In genomic region chr14:31096255-31096654, GRCh38 we compare ENCODE assay signal across 26 cellular contexts.
A peak's percentile ranks its signal among the peaks of the same experiment; 100 is the strongest.
DNase-seq lines count a peak whose midpoint lies in the region; ATAC-seq and TF ChIP-seq lines count a peak whose summit lies in the region.
"Had no signal": no experiment of that assay in that cellular context is flagged by ENCODE, and none has a peak within 500 bp of the region (broad histone marks: within the 10 kb centered on the region; RNA-seq: fewer than 3 reads in every experiment).

No MANE protein-coding gene starts in this region.

- in situ Hi-C loops in ACHN (cut with HindIII; ENCODE audit: low pct_ligation_motif_present, low pct_unique_long_range_greater_than_20kb, low sequenced_read_pairs) = no loop called here

- H3K4me1 ChIP-seq in RWPE2 (ENCODE audit: insufficient read depth, poor library complexity, severe bottlenecking) = peaks cover 2% of the 10 kb centered on the region
- H3K4me1 ChIP-seq: neural progenitor cell, SJCRH30 had no signal

- DNase-seq in ELR (ENCODE audit: low read depth) (peak; percentile 35), RWPE2 (ENCODE audit: low spot score) (no peak), epithelial cell of esophagus (ENCODE audit: low read depth) (peak; percentile 60), non-pigmented ciliary epithelial cell (ENCODE audit: low read depth) (peak; percentile 36), anterior cingulate cortex (lab: John Stamatoyannopoulos, UW) (no peak), ACHN (no peak), DMS 273 (lab: John Stamatoyannopoulos, UW; ENCODE audit: unreplicated experiment) (no peak)
- DNase-seq: activated CD4-positive, alpha-beta T cell treated with anti-CD3 and anti-CD28 coated beads for 1 hour; activated CD8-positive, alpha-beta T cell treated with anti-CD3 and anti-CD28 coated beads, Interleukin-2, amount 10 ng/mL, durations not matched to agents 7 days and 5 days; activated gamma-delta T cell; activated T-cell treated with anti-CD3 and anti-CD28 coated beads for 4 hours; amniotic stem cell; caudate nucleus; Karpas-422; lower lobe of right lung; MV-4-11; NCI-H146; NCI-H2171 treated with DMSO at 0.1 percent for 48 hours; NCI-H524 treated with DMSO at 0.1 percent for 48 hours; NK-92 treated with Interleukin-12 subunit alpha and Interleukin-12 subunit beta, amount 100 ng/mL, for 24 hours; sigmoid colon; SJCRH30; stomach; tibial artery had no signal

- no peak overlapping the region for H3K4me3 ChIP-seq in RWPE2 (ENCODE audit: severe bottlenecking)
- no peak overlapping the region for H3K4me3 ChIP-seq in epithelial cell of esophagus (ENCODE audit: low read length)
- H3K4me3 ChIP-seq: lower lobe of right lung, neural progenitor cell, sigmoid colon, SJCRH30, stomach, tibial artery had no signal

- no peak overlapping the region for H3K27ac ChIP-seq in RWPE2 (ENCODE audit: poor library complexity, severe bottlenecking)
- H3K27ac ChIP-seq: lower lobe of right lung, neural progenitor cell, sigmoid colon, SJCRH30, stomach, tibial artery had no signal

- H3K9me3 ChIP-seq in RWPE2 (ENCODE audit: severe bottlenecking) = no peaks in the 10 kb centered on the region
- H3K9me3 ChIP-seq: lower lobe of right lung, sigmoid colon, SJCRH30, stomach, tibial artery had no signal

- peaks cover 39% of the 10 kb centered on the region for H3K36me3 ChIP-seq in RWPE2 (ENCODE audit: low read depth)

- no peaks in the 10 kb centered on the region for H3K27me3 ChIP-seq in RWPE2 (ENCODE audit: insufficient read depth, poor library complexity, severe bottlenecking)
- H3K27me3 ChIP-seq: neural progenitor cell, sigmoid colon, SJCRH30, stomach, tibial artery had no signal

- 0 out of 3 replicates have a peak, but pooled peaks have one; percentile 9 for ATAC-seq in RWPE2 (ENCODE audit: low read depth)
- ATAC-seq: activated CD8-positive, alpha-beta T cell treated with anti-CD3 and anti-CD28 coated beads, Interleukin-2, amount 10 ng/mL, durations not matched to agents 7 days and 5 days; lower lobe of right lung; Panc1 had no signal

- TF ChIP-seq CTCF in RWPE2 (IDR thresholded peaks at IDR 0.05; ENCODE audit: poor library complexity, severe bottlenecking) (no peak), epithelial cell of esophagus (IDR thresholded peaks at IDR 0.05; ENCODE audit: insufficient read depth, low read depth, low read length, missing control alignments) (no peak)

Comparison
In these comparisons a context has a peak if more than half of its experiments do, and no peak if none do; other contexts are left out.
1. DNase-seq: peak in ELR (single experiment), epithelial cell of esophagus (single experiment) and non-pigmented ciliary epithelial cell (single experiment); none in RWPE2 (single experiment), anterior cingulate cortex (0 of 58), ACHN (single experiment) and DMS 273 (single experiment).